In the genomic region with DNA sequence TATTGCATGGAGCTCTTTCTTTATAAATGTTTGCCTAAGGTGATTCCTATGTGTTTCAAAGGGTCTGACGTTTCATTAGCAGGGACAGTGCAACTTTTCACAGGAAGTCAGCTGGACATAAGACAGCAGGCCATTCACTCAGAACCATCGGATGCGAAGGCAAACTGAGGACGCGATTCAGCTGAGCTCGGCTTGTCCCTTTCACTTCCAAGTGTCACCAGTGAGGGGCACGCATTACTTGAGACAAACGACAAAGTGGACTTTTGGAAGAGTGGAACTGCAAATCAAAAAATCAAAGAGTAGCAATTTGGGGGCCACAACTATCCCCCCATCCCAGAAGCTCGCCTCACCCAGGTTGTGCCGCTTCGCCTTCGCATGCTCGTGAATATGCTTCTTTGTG, we compare ENCODE assay signal across 17 cellular contexts. TPM values are rescaled to one million over a fixed set of nuclear protein-coding genes. Genes with fewer than 3 reads are reported as not detected.
DNase-seq lines count a peak whose midpoint lies in the region; ATAC-seq, FAIRE-seq and TF ChIP-seq lines count a peak whose summit lies in the region.
"Had no signal": no experiment of that assay in that cellular context is flagged by ENCODE, and none has a peak within 500 bp of the region (broad histone marks: within the 10 kb centered on the region; RNA-seq: fewer than 3 reads in every experiment).

No MANE protein-coding gene starts in this region.

- peak overlapping the region; percentile 71 for H3K27ac ChIP-seq in liver (ENCODE audit: low read depth in 1 of 2, low read length in 2 of 2)
- no peak overlapping the region for H3K27ac ChIP-seq in HepG2 (ENCODE audit: extremely low read length, insufficient read depth, low read length)
- peak overlapping the region in 3 of 4 donors; percentile 36 to 59 (median 52) for H3K27ac ChIP-seq in transverse colon

- DNase-seq in HepG2 (ENCODE audit: low spot score) (no peak), midbrain (lab: John Stamatoyannopoulos, UW) (peak; percentile 36), transverse colon (no peak), NCI-H2107 treated with DMSO at 0.1 percent for 48 hours (lab: John Stamatoyannopoulos, UW; ENCODE audit: unreplicated experiment) (no peak), NCI-H146 treated with DMSO at 0.1 percent for 48 hours (lab: John Stamatoyannopoulos, UW; ENCODE audit: unreplicated experiment) (no peak), NCI-H526 treated with DMSO at 0.1 percent for 48 hours (lab: John Stamatoyannopoulos, UW) (no peak)
- DNase-seq in activated naive CD8-positive, alpha-beta T cell treated with anti-CD3 and anti-CD28 coated beads for 36 hours: no peak
- DNase-seq: activated effector memory CD4-positive, alpha-beta T cell treated with anti-CD3 and anti-CD28 coated beads, Interleukin-2, amount 50 U/mL, for 16 hours; BE2C; cerebellar nuclear complex; NCI-H1105; pancreas; PC-3 had no signal

- TF ChIP-seq POLR2A in HepG2 (IDR thresholded peaks at IDR 0.05; ENCODE audit: insufficient read depth in 1 of 2, low read depth in 2 of 2, low read length in 2 of 2): no peak
- no peak for TF ChIP-seq POLR2A in transverse colon (IDR thresholded peaks at IDR 0.05)

- WGBS in liver: 80% methylated on average over 13 of the region's 13 CpGs
- WGBS in HepG2 (ENCODE audit: low lambda C conversion rate): 94% methylated on average over 13 of the region's 13 CpGs
- WGBS in transverse colon (ENCODE audit: low coverage in 1 of 2), 2 donors: 80% methylated on average over 13 of the region's 13 CpGs; no CpG with 5 or more reads in 1 of the 2 donors

- H3K4me2 ChIP-seq in HepG2 (ENCODE audit: low read depth, low read length): no peak overlapping the region

- peak overlapping the region; percentile 51 for H3K27ac Mint-ChIP-seq in activated naive CD8-positive, alpha-beta T cell treated with anti-CD3 and anti-CD28 coated beads for 36 hours

- TF ChIP-seq EP300 in HepG2 (IDR thresholded peaks at IDR 0.05; ENCODE audit: low read depth in 2 of 2, low read length in 2 of 2): no peak
- TF ChIP-seq EP300 in HepG2 (CRISPR knock-in tag; IDR thresholded peaks at IDR 0.05; ENCODE audit: borderline replicate concordance): no peak
- no peak for TF ChIP-seq EP300 in transverse colon (IDR thresholded peaks at IDR 0.05; ENCODE audit: low read depth)

- no peak overlapping the region for H2AFZ ChIP-seq in HepG2 (ENCODE audit: low read length)

- CTCF ChIA-PET in HepG2 (lab: Yijun Ruan, JAX; ENCODE audit: low intra/inter-chr PET ratio, low total read pairs): no interaction called here

- no peak for ATAC-seq in HepG2
- ATAC-seq: esophagus mucosa, PC-3 had no signal

- FAIRE-seq in HepG2 (lab: Jason Lieb, UNC): no peak
- FAIRE-seq: GM12891, pancreas had no signal

- H3K4me3 Mint-ChIP-seq in activated naive CD8-positive, alpha-beta T cell treated with anti-CD3 and anti-CD28 coated beads for 36 hours: no peak overlapping the region

- H3K9me3 Mint-ChIP-seq in activated naive CD8-positive, alpha-beta T cell treated with anti-CD3 and anti-CD28 coated beads for 36 hours: no peaks in the 10 kb centered on the region

- TF ChIP-seq CTCF in liver (IDR thresholded peaks at IDR 0.05; ENCODE audit: low read depth, low read length, missing input control) (no peak), HepG2 (CRISPR knock-in tag; IDR thresholded peaks at IDR 0.05) (no peak), transverse colon (IDR thresholded peaks at IDR 0.05) (no peak)

- in situ Hi-C loops in HepG2 (cut with HindIII; ENCODE audit: extremely low pct_ligation_motif_present, low pct_unique_long_range_greater_than_20kb) (no loop called here), transverse colon (cut with MboI; ENCODE audit: low pct_ligation_motif_present in 1 of 4, low pct_unique_long_range_greater_than_20kb in 1 of 4, low sequenced_read_pairs in 3 of 4) (no loop called here)

- TF ChIP-seq RAD21 in liver (IDR thresholded peaks at IDR 0.05) (no peak), HepG2 (CRISPR knock-in tag; IDR thresholded peaks at IDR 0.05) (no peak)

- H3K9me3 ChIP-seq in liver (ENCODE audit: control insufficient read depth in 4 of 4, low read length in 3 of 4) (no peaks in the 10 kb centered on the region), HepG2 (ENCODE audit: low read length) (no peaks in the 10 kb centered on the region), transverse colon (no peaks in the 10 kb centered on the region)
- H3K9me3 ChIP-seq: BE2C, pancreas had no signal

- no peak overlapping the region for H3K9ac ChIP-seq in liver (ENCODE audit: low read depth in 1 of 2, low read length in 2 of 2)
- no peak overlapping the region for H3K9ac ChIP-seq in HepG2 (ENCODE audit: insufficient read depth, low read depth, low read length)

- peaks cover 98% of the 10 kb centered on the region for H3K79me2 ChIP-seq in HepG2 (ENCODE audit: insufficient read depth, low read length)

- BruUV-seq in HepG2 (replicated peaks; lab: Mats Ljungman, UMichigan): no TSS peak

- peaks cover 70% of the 10 kb centered on the region for H3K4me1 Mint-ChIP-seq in activated naive CD8-positive, alpha-beta T cell treated with anti-CD3 and anti-CD28 coated beads for 36 hours

- peaks cover 98% of the 10 kb centered on the region for H4K20me1 ChIP-seq in HepG2 (ENCODE audit: insufficient read depth, low read length)

- H3K36me3 Mint-ChIP-seq in activated naive CD8-positive, alpha-beta T cell treated with anti-CD3 and anti-CD28 coated beads for 36 hours: peaks cover 56% of the 10 kb centered on the region

- H3K27me3 ChIP-seq in liver (ENCODE audit: control insufficient read depth in 4 of 4, insufficient read depth in 4 of 4, low read length in 3 of 4) (no peaks in the 10 kb centered on the region), HepG2 (ENCODE audit: control insufficient read depth in 1 of 2, insufficient read depth in 2 of 2, low read length in 2 of 2) (no peaks in the 10 kb centered on the region), transverse colon (no peaks in the 10 kb centered on the region)
- H3K27me3 ChIP-seq: BE2C, pancreas had no signal

- H3K4me1 ChIP-seq in liver (ENCODE audit: control insufficient read depth in 4 of 4, insufficient read depth in 4 of 4, low read length in 3 of 4): peaks cover 3 to 19% (median 11%) of the 10 kb centered on the region in 4 donors
- peaks cover 1% of the 10 kb centered on the region; the same call in 1 of the 2 replicates for H3K4me1 ChIP-seq in HepG2 (ENCODE audit: insufficient read depth, low read length)
- peaks cover 16 to 54% (median 22%) of the 10 kb centered on the region in 4 donors for H3K4me1 ChIP-seq in transverse colon
- H3K4me1 ChIP-seq: BE2C had no signal

- H3K27me3 Mint-ChIP-seq in activated naive CD8-positive, alpha-beta T cell treated with anti-CD3 and anti-CD28 coated beads for 36 hours: no peaks in the 10 kb centered on the region

- H3K36me3 ChIP-seq in liver (ENCODE audit: control insufficient read depth in 4 of 4, insufficient read depth in 3 of 4, low read depth in 1 of 4, low read length in 3 of 4) (peaks cover 4 to 37% (median 26%) of the 10 kb centered on the region in 4 donors), HepG2 (replicated peaks in 1 of 2; ENCODE audit: control insufficient read depth in 1 of 2, insufficient read depth in 2 of 2, low read length in 2 of 2) (peaks cover 30 to 65% of the 10 kb centered on the region in 2 experiments), transverse colon (peaks cover 0 to 30% (median 13%) of the 10 kb centered on the region in 4 donors)

- POLR2A ChIA-PET in HepG2 (lab: Yijun Ruan, JAX): no interaction called here

- no peak overlapping the region for H3K4me3 ChIP-seq in liver (ENCODE audit: low read depth in 1 of 3, low read length in 3 of 3)
- no peak overlapping the region for H3K4me3 ChIP-seq in HepG2 (replicated peaks in 1 of 3; ENCODE audit: insufficient read depth in 1 of 3, low read depth in 2 of 3, low read length in 3 of 3)
- H3K4me3 ChIP-seq in transverse colon: no peak overlapping the region
- H3K4me3 ChIP-seq: lung, pancreas had no signal

- intact Hi-C loops in HepG2 (cut with micrococcal nuclease; ENCODE audit: unreplicated experiment): no loop called here
- intact Hi-C loops in transverse colon (cut with DNase I; ENCODE audit: low total_unique reads): no loop called here

TF ChIP-seq in liver, 16 proteins besides CTCF, POLR2A, EP300 and RAD21 (continues in another document):
- no peak for TF ChIP-seq GABPA (IDR thresholded peaks at IDR 0.05 in 1 of 2, conservative IDR thresholded peaks at IDR 0.05 in 1 of 2)
- no peak for TF ChIP-seq HNF4A (conservative IDR thresholded peaks at IDR 0.05)
- no peak for TF ChIP-seq RXRA (IDR thresholded peaks at IDR 0.05)

TF ChIP-seq in HepG2, 621 proteins besides CTCF, POLR2A, EP300 and RAD21 (continues in another document):
- no peak for TF ChIP-seq KAT8 (CRISPR knock-in tag; IDR thresholded peaks at IDR 0.05)
- no peak for TF ChIP-seq SALL2 (CRISPR knock-in tag; IDR thresholded peaks at IDR 0.05)

RNA-seq across cellular contexts. Expression of gene USP22, which starts 14.6 kb away (rescaled TPM):
- total RNA-seq in liver: 100 to 1,000 TPM in 1 of 2 donors, 10 to 100 TPM in 1; 83.6 to 109 TPM
- polyA plus RNA-seq in liver: 10 to 100 TPM; 27.2 to 32.6 TPM
- total RNA-seq in HepG2 (2016; rRNA removed; fragmentation: Illumina TruSeq; extraction: Trizol): 130 and 131 TPM in 2 replicates
- total RNA-seq in HepG2 (2016; cell fraction: cytosol; rRNA removed; fragmentation: Illumina TruSeq; extraction: Trizol; ENCODE audit: low read depth): 17.2 and 17.3 TPM in 2 replicates
- 119 and 130 TPM in 2 replicates for total RNA-seq in HepG2 (2016; cell fraction: insoluble cytoplasmic fraction; rRNA removed; fragmentation: Illumina TruSeq; extraction: Trizol)
- 54.1 and 54.4 TPM in 2 replicates for total RNA-seq in HepG2 (2016; cell fraction: membrane; rRNA removed; fragmentation: Illumina TruSeq; extraction: Trizol)
- total RNA-seq in HepG2 (2016; cell fraction: nucleus; rRNA removed; fragmentation: Illumina TruSeq; extraction: Trizol): 79.5 and 96.3 TPM in 2 replicates
- polyA plus RNA-seq in HepG2 (2011; rRNA removed): 98.0 and 124 TPM in 2 replicates
- polyA plus RNA-seq in HepG2 (2011; cell fraction: cytosol; rRNA removed): 56.8 and 60.3 TPM in 2 replicates
- 126 and 139 TPM in 2 replicates for polyA plus RNA-seq in HepG2 (2011; cell fraction: nucleus; rRNA removed)
- polyA plus RNA-seq in HepG2 (2012): 65.0 and 69.3 TPM in 2 replicates
- polyA plus RNA-seq in HepG2 (2016; cell fraction: cytosol; fragmentation: Illumina TruSeq; extraction: Trizol; ENCODE audit: low read depth): 4.2 and 4.5 TPM in 2 replicates
- polyA plus RNA-seq in HepG2 (2016; cell fraction: insoluble cytoplasmic fraction; fragmentation: Illumina TruSeq; extraction: Trizol; ENCODE audit: low read depth): 65.3 and 91.2 TPM in 2 replicates
- polyA plus RNA-seq in HepG2 (2016; cell fraction: membrane; fragmentation: Illumina TruSeq; extraction: Trizol; ENCODE audit: low read depth): 18.3 and 19.5 TPM in 2 replicates
- 101 and 103 TPM in 2 replicates for polyA plus RNA-seq in HepG2 (2016; cell fraction: nucleus; fragmentation: Illumina TruSeq; extraction: Trizol; ENCODE audit: insufficient read depth, low read depth)
- 337 and 421 TPM in 2 replicates for polyA minus RNA-seq in HepG2 (2011; rRNA and poly(A)+ RNA removed; ENCODE audit: low replicate concordance)
- polyA minus RNA-seq in HepG2 (2011; cell fraction: cytosol; rRNA and poly(A)+ RNA removed): 104 and 120 TPM in 2 replicates
- polyA minus RNA-seq in HepG2 (2011; cell fraction: nucleus; rRNA and poly(A)+ RNA removed): 71.7 and 94.2 TPM in 2 replicates
- 100 to 1,000 TPM; 178 to 183 TPM for total RNA-seq in activated naive CD8-positive, alpha-beta T cell treated with anti-CD3 and anti-CD28 coated beads for 36 hours
- 100 to 1,000 TPM in 2 of 4 donors, 10 to 100 TPM in 2; 95.5 to 123 (median 108) TPM for total RNA-seq in transverse colon
